In genomic region chr6:3323696-3324261, GRCh38 we compare ENCODE assay signal across 12 cellular contexts.
A peak's percentile ranks its signal among the peaks of the same experiment; 100 is the strongest.
DNase-seq lines count a peak whose midpoint lies in the region; ATAC-seq and TF ChIP-seq lines count a peak whose summit lies in the region.
"Had no signal": no experiment of that assay in that cellular context is flagged by ENCODE, and none has a peak within 500 bp of the region (broad histone marks: within the 10 kb centered on the region; RNA-seq: fewer than 3 reads in every experiment).

No MANE protein-coding gene starts in this region.

- H3K27me3 Mint-ChIP-seq in brain, result no peaks in the 10 kb centered on the region

- 97% methylated on average over 21 of the region's 21 CpGs for WGBS in hepatocyte (ENCODE audit: low lambda C conversion rate, missing lambda C conversion rate)

- H3K27me3 ChIP-seq in BLaER1 (no peaks in the 10 kb centered on the region), hepatocyte (no peaks in the 10 kb centered on the region)
- H3K27me3 ChIP-seq: adrenal gland had no signal

- no peaks in the 10 kb centered on the region for H4K20me1 ChIP-seq in BLaER1
- H4K20me1 ChIP-seq in hepatocyte (ENCODE audit: insufficient read depth, poor library complexity, severe bottlenecking), result no peaks in the 10 kb centered on the region

- H3K9me3 ChIP-seq in BLaER1, result no peaks in the 10 kb centered on the region
- H3K9me3 ChIP-seq in hepatocyte (ENCODE audit: low read depth), result no peaks in the 10 kb centered on the region
- H3K9me3 ChIP-seq: adrenal gland had no signal

- peaks cover 38% of the 10 kb centered on the region for H3K36me3 Mint-ChIP-seq in brain
- H3K36me3 Mint-ChIP-seq: natural killer cell had no signal

- DNase-seq in hepatocyte (ENCODE audit: low spot score) (no peak), posterior vena cava (ENCODE audit: low spot score) (peak; percentile 64), DMS114 treated with DMSO at 0.1 percent for 48 hours (lab: John Stamatoyannopoulos, UW; ENCODE audit: unreplicated experiment) (no peak)
- DNase-seq in activated naive CD4-positive, alpha-beta T cell treated with Interleukin-2 at 50 U/mL for 16 hours, result no peak
- DNase-seq: natural killer cell, NCI-H2081, SHP77 treated with DMSO at 0.1 percent for 48 hours had no signal

- peaks cover 51% of the 10 kb centered on the region for H3K4me1 Mint-ChIP-seq in brain

- H3K27ac ChIP-seq in BLaER1 (no peak overlapping the region), hepatocyte (peak overlapping the region; percentile 58)

- no peaks in the 10 kb centered on the region for H3K79me2 ChIP-seq in hepatocyte

- intact Hi-C loops in posterior vena cava (cut with DNase I), result loop anchor here in 1 of 2 donors (10.0 kb wide), 1 partner anchor 121 kb away; no protein-coding TSS in a partner anchor

- no peaks in the 10 kb centered on the region for H3K9me2 ChIP-seq in hepatocyte (replicated peaks; ENCODE audit: insufficient read depth)

- peak overlapping the region; percentile 11; the same call in 1 of the 2 replicates for H3K4me2 ChIP-seq in BLaER1
- H3K4me2 ChIP-seq in hepatocyte, result no peak overlapping the region

- TF ChIP-seq CTCF in brain (conservative IDR thresholded peaks at IDR 0.05) (no peak), hepatocyte (IDR thresholded peaks at IDR 0.05; ENCODE audit: poor library complexity) (no peak)

- no peak for ATAC-seq in GM19328 (IDR thresholded peaks at IDR 0.05; ENCODE audit: unreplicated experiment)
- ATAC-seq in HG02642 (IDR thresholded peaks at IDR 0.05; ENCODE audit: poor library complexity, unreplicated experiment), result no peak

- no peak overlapping the region for H3K4me3 ChIP-seq in BLaER1
- no peak overlapping the region for H3K4me3 ChIP-seq in hepatocyte
- H3K4me3 ChIP-seq: adrenal gland had no signal

- H3K4me3 Mint-ChIP-seq in brain, result no peak overlapping the region
- H3K4me3 Mint-ChIP-seq: natural killer cell had no signal

- H3K27ac Mint-ChIP-seq in brain, result peak overlapping the region in 4 of 5 experiments; percentile 59 to 88 (median 82)
- H3K27ac Mint-ChIP-seq: natural killer cell had no signal

- H3K4me1 ChIP-seq in BLaER1 (peaks cover 16% of the 10 kb centered on the region), hepatocyte (ENCODE audit: insufficient read depth) (peaks cover 7% of the 10 kb centered on the region)

- H3K9me3 Mint-ChIP-seq in brain, result no peaks in the 10 kb centered on the region
- H3K9me3 Mint-ChIP-seq: natural killer cell had no signal

- no peaks in the 10 kb centered on the region for H3K36me3 ChIP-seq in BLaER1
- H3K36me3 ChIP-seq in hepatocyte (replicated peaks; ENCODE audit: insufficient read depth, low read depth), result no peaks in the 10 kb centered on the region
- H3K36me3 ChIP-seq: adrenal gland had no signal

- no peak overlapping the region for H3K9ac ChIP-seq in BLaER1

- no peak overlapping the region for H2AFZ ChIP-seq in hepatocyte
